8 cellular contexts compared by ENCODE assay signal in genomic region chr15:72271895-72272212, GRCh38. TPM values are rescaled to one million over a fixed set of nuclear protein-coding genes. Genes with fewer than 3 reads are reported as not detected.
A peak's percentile ranks its signal among the peaks of the same experiment; 100 is the strongest.
DNase-seq lines count a peak whose midpoint lies in the region; ATAC-seq and TF ChIP-seq lines count a peak whose summit lies in the region.

No MANE protein-coding gene starts in this region.

- peaks cover 30% of the 10 kb centered on the region for H3K36me3 Mint-ChIP-seq in CD8-positive, alpha-beta T cell
- H3K36me3 Mint-ChIP-seq in naive thymus-derived CD4-positive, alpha-beta T cell = peaks cover 8 to 13% (median 10%) of the 10 kb centered on the region in 5 donors

- H3K9ac ChIP-seq in endocrine pancreas (ENCODE audit: control insufficient read depth, insufficient read depth, low read length) = peak overlapping the region; percentile 85

- no peak for ATAC-seq in CD8-positive, alpha-beta T cell
- ATAC-seq in GM21423 (IDR thresholded peaks at IDR 0.05; ENCODE audit: unreplicated experiment) = peak; percentile 12
- ATAC-seq in naive thymus-derived CD4-positive, alpha-beta T cell = peak; percentile 0
- no peak for ATAC-seq in GM18868 (IDR thresholded peaks at IDR 0.05; ENCODE audit: unreplicated experiment)

- no peaks in the 10 kb centered on the region for H3K9me3 ChIP-seq in CD8-positive, alpha-beta T cell (ENCODE audit: low read length)
- H3K9me3 ChIP-seq in endocrine pancreas (ENCODE audit: control insufficient read depth, low read length) = no peaks in the 10 kb centered on the region
- H3K9me3 ChIP-seq in naive thymus-derived CD4-positive, alpha-beta T cell (ENCODE audit: control insufficient read depth in 2 of 3, low read length in 3 of 3) = no peaks in the 10 kb centered on the region

- POLR2A ChIA-PET in CD8-positive, alpha-beta T cell (lab: Charles Lee) = interaction anchor here (1.0 to 2.2 kb wide), 3 partner anchors 40 to 45 kb away, joined by 3 to 5 read pairs (median 5); partner anchors contain the start of gene PKM
- POLR2A ChIA-PET in naive thymus-derived CD4-positive, alpha-beta T cell (lab: Charles Lee) = interaction anchor here (1.4 to 1.7 kb wide), 2 partner anchors 42 to 44 kb away, joined by 5 to 9 read pairs; no protein-coding TSS in a partner anchor

- peak overlapping the region; percentile 87 for H3K4me3 Mint-ChIP-seq in CD8-positive, alpha-beta T cell
- peak overlapping the region; percentile 86 to 94 (median 90) for H3K4me3 Mint-ChIP-seq in naive thymus-derived CD4-positive, alpha-beta T cell

- H3K9me3 Mint-ChIP-seq in CD8-positive, alpha-beta T cell = no peaks in the 10 kb centered on the region
- no peaks in the 10 kb centered on the region for H3K9me3 Mint-ChIP-seq in naive thymus-derived CD4-positive, alpha-beta T cell

- no peaks in the 10 kb centered on the region for H3K27me3 ChIP-seq in CD8-positive, alpha-beta T cell (ENCODE audit: insufficient read depth, low read length)
- H3K27me3 ChIP-seq in endocrine pancreas (ENCODE audit: control insufficient read depth, insufficient read depth, low read length) = no peaks in the 10 kb centered on the region
- no peaks in the 10 kb centered on the region for H3K27me3 ChIP-seq in naive thymus-derived CD4-positive, alpha-beta T cell (ENCODE audit: control insufficient read depth in 2 of 2, insufficient read depth in 2 of 2, low read length in 2 of 2)

- peak overlapping the region; percentile 85 for H3K27ac ChIP-seq in CD8-positive, alpha-beta T cell (ENCODE audit: low read depth, low read length)
- H3K27ac ChIP-seq in naive thymus-derived CD4-positive, alpha-beta T cell (ENCODE audit: low read depth, low read length) = peak overlapping the region; percentile 90

- CTCF ChIA-PET in CD8-positive, alpha-beta T cell (lab: Charles Lee) = interaction anchor here (1.8 to 1.9 kb wide), 2 partner anchors 44 to 71 kb away, joined by 4 to 7 read pairs; no protein-coding TSS in a partner anchor
- CTCF ChIA-PET in naive thymus-derived CD4-positive, alpha-beta T cell (lab: Charles Lee) = no interaction called here

- H3K36me3 ChIP-seq in CD8-positive, alpha-beta T cell (ENCODE audit: insufficient read depth, low read length) = peaks cover 12% of the 10 kb centered on the region
- no peaks in the 10 kb centered on the region for H3K36me3 ChIP-seq in endocrine pancreas (ENCODE audit: control insufficient read depth, insufficient read depth, low read length)
- peaks cover 4 to 12% (median 5%) of the 10 kb centered on the region in 3 experiments for H3K36me3 ChIP-seq in naive thymus-derived CD4-positive, alpha-beta T cell (ENCODE audit: control insufficient read depth in 2 of 3, insufficient read depth in 3 of 3, low read length in 3 of 3)

- H3K27me3 Mint-ChIP-seq in CD8-positive, alpha-beta T cell (ENCODE audit: low read depth) = no peaks in the 10 kb centered on the region
- no peaks in the 10 kb centered on the region for H3K27me3 Mint-ChIP-seq in naive thymus-derived CD4-positive, alpha-beta T cell

- peaks cover 46% of the 10 kb centered on the region for H3K4me1 Mint-ChIP-seq in CD8-positive, alpha-beta T cell (ENCODE audit: low read depth)
- peaks cover 24 to 53% (median 44%) of the 10 kb centered on the region in 7 donors for H3K4me1 Mint-ChIP-seq in naive thymus-derived CD4-positive, alpha-beta T cell

- no peak for TF ChIP-seq CTCF in CD8-positive, alpha-beta T cell (IDR thresholded peaks at IDR 0.05)

- H3K27ac Mint-ChIP-seq in CD8-positive, alpha-beta T cell = peak overlapping the region; percentile 93
- H3K27ac Mint-ChIP-seq in naive thymus-derived CD4-positive, alpha-beta T cell = peak overlapping the region; percentile 70 to 96 (median 87)

- H3K4me1 ChIP-seq in CD8-positive, alpha-beta T cell (ENCODE audit: insufficient read depth, low read length) = peaks cover 28% of the 10 kb centered on the region
- H3K4me1 ChIP-seq in endocrine pancreas (ENCODE audit: control insufficient read depth, insufficient read depth, low read length) = peaks cover 16% of the 10 kb centered on the region
- H3K4me1 ChIP-seq in naive thymus-derived CD4-positive, alpha-beta T cell (ENCODE audit: control insufficient read depth in 2 of 2, insufficient read depth in 2 of 2, low read length in 2 of 2) = peaks cover 18 to 25% of the 10 kb centered on the region in 2 donors

- H3K4me3 ChIP-seq in CD8-positive, alpha-beta T cell (ENCODE audit: low read depth, low read length) = peak overlapping the region; percentile 82
- H3K4me3 ChIP-seq in endocrine pancreas (ENCODE audit: control insufficient read depth, insufficient read depth, low read length) = peak overlapping the region; percentile 80
- H3K4me3 ChIP-seq in naive thymus-derived CD4-positive, alpha-beta T cell (ENCODE audit: low read length) = peak overlapping the region; percentile 71

- peak in 2 of 7 experiments; percentile 6 to 30 for DNase-seq in CD8-positive, alpha-beta T cell
- DNase-seq in RPMI8226 = peak; percentile 43
- peak in 2 of 9 donors; percentile 6 to 10 for DNase-seq in naive thymus-derived CD4-positive, alpha-beta T cell
- no peak for DNase-seq in SKM-1 treated with dmso at 0.1 percent for 144 hours (lab: John Stamatoyannopoulos, UW; ENCODE audit: unreplicated experiment)
- no peak for DNase-seq in NCI-H510A treated with DMSO at 0.1 percent for 48 hours (lab: John Stamatoyannopoulos, UW)

- intact Hi-C loops in CD8-positive, alpha-beta T cell (cut with DNase I, micrococcal nuclease) = loop anchor here (1.0 to 5.0 kb wide), 18 partner anchors 40 to 1720 kb away; partner anchors contain the start of genes ADPGK (in 2 of the 2), BBS4 (in 2 of the 2), HIGD2B (in 2 of the 2) and MYO9A (in 2 of the 2)
- intact Hi-C loops in naive thymus-derived CD4-positive, alpha-beta T cell (cut with micrococcal nuclease) = loop anchor here (1.0 kb wide), 14 partner anchors 34 to 779 kb away; partner anchors contain the start of genes ADPGK (in 2 of the 2), MYO9A (in 2 of the 2), PKM (in 2 of the 2) and SENP8 (in 2 of the 2)

RNA-seq across cellular contexts. Expression of gene PARP6, which starts 0.5 kb away (rescaled TPM):
- total RNA-seq in CD8-positive, alpha-beta T cell = 100 to 1,000 TPM; 133 to 137 TPM
- total RNA-seq in naive thymus-derived CD4-positive, alpha-beta T cell = 100 to 1,000 TPM in 4 of 5 experiments, 10 to 100 TPM in 1; 75.8 to 129 (median 127) TPM
- polyA plus RNA-seq in naive thymus-derived CD4-positive, alpha-beta T cell = 10 to 100 TPM; 19.7 to 41.6 TPM

RNA-seq across cellular contexts. Expression of gene PKM, which starts 40.9 kb away (rescaled TPM):
- 100 to 1,000 TPM; 121 to 123 TPM for total RNA-seq in CD8-positive, alpha-beta T cell
- 1,000 to 10,000 TPM in 1 of 5 experiments, 100 to 1,000 TPM in 4; 237 to 1,627 (median 329) TPM for total RNA-seq in naive thymus-derived CD4-positive, alpha-beta T cell
- polyA plus RNA-seq in naive thymus-derived CD4-positive, alpha-beta T cell = 100 to 1,000 TPM; 422 to 485 TPM

RNA-seq across cellular contexts. Expression of gene CELF6, which starts 48.1 kb away (rescaled TPM):
- total RNA-seq in CD8-positive, alpha-beta T cell = 1 to 10 TPM; 2.4 to 2.7 TPM
- 1 to 10 TPM; 1.2 to 5.7 (median 3.8) TPM for total RNA-seq in naive thymus-derived CD4-positive, alpha-beta T cell
- under 1 TPM; 0.10 to 0.59 TPM for polyA plus RNA-seq in naive thymus-derived CD4-positive, alpha-beta T cell

Comparison
In these comparisons a context has a peak if more than half of its experiments do, and no peak if none do; other contexts are left out.
1. ATAC-seq: peak in GM21423 (single experiment) and naive thymus-derived CD4-positive, alpha-beta T cell (single experiment); none in CD8-positive, alpha-beta T cell (single experiment) and GM18868 (single experiment).
2. Peak in every context shown above with its lines, with median percentiles within 50 percentile points of each other: H3K4me3 ChIP-seq.